Comparison of ENCODE assay signal across 17 cellular contexts in the genomic region with DNA sequence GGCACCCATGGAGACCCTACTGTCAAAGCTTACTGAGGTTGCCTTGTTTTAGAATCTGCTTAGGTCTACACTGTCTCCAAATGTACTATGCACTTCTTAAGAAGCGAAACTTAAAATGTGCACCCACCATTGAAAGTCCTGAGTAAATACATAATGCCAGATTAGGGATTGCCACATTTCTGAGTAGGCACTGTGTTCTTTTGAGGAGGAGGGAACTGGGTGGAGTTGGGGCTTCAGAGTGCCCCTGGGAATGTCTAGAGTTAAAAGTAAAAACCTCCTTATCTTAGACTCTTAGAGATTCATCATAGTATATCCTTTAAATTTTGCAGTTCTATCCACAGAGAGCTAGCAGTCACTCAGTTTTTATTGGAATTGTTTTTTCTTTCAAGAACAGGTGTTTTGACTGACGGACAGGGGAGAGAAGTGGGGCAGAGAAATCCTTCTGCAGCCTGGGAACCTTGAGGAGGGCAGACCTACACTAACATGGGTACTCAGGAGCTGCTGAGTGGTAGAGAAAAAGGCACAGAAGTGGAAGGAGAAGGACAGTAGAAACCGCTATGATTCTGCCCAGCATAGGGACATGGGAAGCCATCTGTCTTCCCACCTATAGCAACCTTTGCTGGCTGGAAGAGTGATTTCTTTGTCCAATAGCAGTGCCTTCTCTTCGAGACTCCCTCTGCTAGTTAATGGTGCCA. TPM values are rescaled to one million over a fixed set of nuclear protein-coding genes. Genes with fewer than 3 reads are reported as not detected.
DNase-seq lines count a peak whose midpoint lies in the region; ATAC-seq and TF ChIP-seq lines count a peak whose summit lies in the region.
"Had no signal": no experiment of that assay in that cellular context is flagged by ENCODE, and none has a peak within 500 bp of the region (broad histone marks: within the 10 kb centered on the region; RNA-seq: fewer than 3 reads in every experiment).

No MANE protein-coding gene starts in this region.

- H3K4me1 ChIP-seq in Peyer's patch (no peaks in the 10 kb centered on the region), colonic mucosa (no peaks in the 10 kb centered on the region), mucosa of stomach (ENCODE audit: control insufficient read depth, insufficient read depth, low read length) (peaks cover 10% of the 10 kb centered on the region), heart right ventricle (peaks cover 0 to 12% (median 0%) of the 10 kb centered on the region in 9 donors)

- H3K4me3 ChIP-seq in Peyer's patch: no peak overlapping the region
- no peak overlapping the region for H3K4me3 ChIP-seq in colonic mucosa
- H3K4me3 ChIP-seq in mucosa of stomach (ENCODE audit: low read length): no peak overlapping the region
- no peak overlapping the region for H3K4me3 ChIP-seq in heart right ventricle
- H3K4me3 ChIP-seq: SJCRH30 had no signal

- POLR2A ChIA-PET in activated CD4-positive, alpha-beta T cell treated with anti-CD3 and anti-CD28 coated beads for 36 hours (lab: Charles Lee): interaction anchor here (0.7 kb wide), 1 partner anchor 1319 kb away, joined by 3 read pairs; no protein-coding TSS in a partner anchor

- peaks cover 4% of the 10 kb centered on the region for H3K4me1 Mint-ChIP-seq in activated CD4-positive, alpha-beta T cell treated with anti-CD3 and anti-CD28 coated beads for 36 hours
- H3K4me1 Mint-ChIP-seq in activated T-helper 1 cell treated with anti-CD3 and anti-CD28 coated beads, Interleukin-12 subunit alpha, Interleukin-12 subunit beta, Interleukin-2, Interleukin-4 antibody, amounts not matched to agents 30 ng/mL and 10 ng/mL and 1 ng/mL, durations not matched to agents 14 hours and 24 hours and 36 hours (ENCODE audit: low read depth): peaks cover 13% of the 10 kb centered on the region

- WGBS in heart right ventricle, 2 donors: 88 to 96% methylated on average over 4 of the region's 4 CpGs

- no peak for TF ChIP-seq POLR2A in Peyer's patch (IDR thresholded peaks at IDR 0.05)

- H3K9ac ChIP-seq in colonic mucosa (ENCODE audit: low read depth in 2 of 2, low read length in 2 of 2) (no peak overlapping the region), mucosa of stomach (ENCODE audit: low read length) (peak overlapping the region; percentile 13)

- H3K9me3 ChIP-seq in Peyer's patch: no peaks in the 10 kb centered on the region
- H3K9me3 ChIP-seq in colonic mucosa: no peaks in the 10 kb centered on the region
- H3K9me3 ChIP-seq in mucosa of stomach (ENCODE audit: control insufficient read depth, low read length): no peaks in the 10 kb centered on the region
- no peaks in the 10 kb centered on the region for H3K9me3 ChIP-seq in heart right ventricle
- H3K9me3 ChIP-seq: neutrophil, SJCRH30 had no signal

- TF ChIP-seq CTCF in Peyer's patch (IDR thresholded peaks at IDR 0.05) (no peak), colonic mucosa (IDR thresholded peaks at IDR 0.05) (no peak), heart right ventricle (IDR thresholded peaks at IDR 0.05) (no peak)

- H3K27ac ChIP-seq in Peyer's patch (peak overlapping the region in 3 of 4 donors; percentile 25 to 84 (median 65)), colonic mucosa (peak overlapping the region; percentile 28), temporal lobe (ENCODE audit: low read depth, low read length) (peak overlapping the region; percentile 47), heart right ventricle (peak overlapping the region in 2 of 10 donors; percentile 17 to 62)
- H3K27ac ChIP-seq: neutrophil, SJCRH30 had no signal

- CTCF ChIA-PET in activated CD4-positive, alpha-beta T cell treated with anti-CD3 and anti-CD28 coated beads for 36 hours (lab: Charles Lee): interaction anchor here (0.6 to 1.9 kb wide), 4 partner anchors 10 to 159 kb away, joined by 3 to 10 read pairs (median 5); no protein-coding TSS in a partner anchor

- no peaks in the 10 kb centered on the region for H3K36me3 ChIP-seq in Peyer's patch
- no peaks in the 10 kb centered on the region for H3K36me3 ChIP-seq in colonic mucosa
- H3K36me3 ChIP-seq in mucosa of stomach (ENCODE audit: control insufficient read depth, insufficient read depth, low read length): no peaks in the 10 kb centered on the region
- no peaks in the 10 kb centered on the region for H3K36me3 ChIP-seq in heart right ventricle
- H3K36me3 ChIP-seq: neutrophil, SJCRH30 had no signal

- no peak overlapping the region for H3K4me3 Mint-ChIP-seq in activated CD4-positive, alpha-beta T cell treated with anti-CD3 and anti-CD28 coated beads for 36 hours
- no peak overlapping the region for H3K4me3 Mint-ChIP-seq in activated T-helper 1 cell treated with anti-CD3 and anti-CD28 coated beads, Interleukin-12 subunit alpha, Interleukin-12 subunit beta, Interleukin-2, Interleukin-4 antibody, amounts not matched to agents 30 ng/mL and 10 ng/mL and 1 ng/mL, durations not matched to agents 14 hours and 24 hours and 36 hours
- H3K4me3 Mint-ChIP-seq: CD14-positive monocyte had no signal

- intact Hi-C loops in colonic mucosa (cut with DNase I) (no loop called here), heart right ventricle (cut with DNase I) (no loop called here)
- intact Hi-C loops in activated CD4-positive, alpha-beta T cell treated with anti-CD3 and anti-CD28 coated beads for 36 hours (cut with DNase I, micrococcal nuclease): no loop called here
- intact Hi-C loops in activated T-helper 1 cell treated with anti-CD3 and anti-CD28 coated beads, Interleukin-12 subunit alpha, Interleukin-12 subunit beta, Interleukin-2, Interleukin-4 antibody, amounts not matched to agents 30 ng/mL and 10 ng/mL and 1 ng/mL, durations not matched to agents 14 hours and 24 hours and 36 hours (cut with micrococcal nuclease): no loop called here

- H3K27me3 ChIP-seq in Peyer's patch (no peaks in the 10 kb centered on the region), colonic mucosa (no peaks in the 10 kb centered on the region), mucosa of stomach (ENCODE audit: control insufficient read depth, insufficient read depth, low read length) (no peaks in the 10 kb centered on the region), heart right ventricle (no peaks in the 10 kb centered on the region)
- H3K27me3 ChIP-seq: neutrophil, SJCRH30 had no signal

- H3K36me3 Mint-ChIP-seq in activated CD4-positive, alpha-beta T cell treated with anti-CD3 and anti-CD28 coated beads for 36 hours (ENCODE audit: low read depth): no peaks in the 10 kb centered on the region
- H3K36me3 Mint-ChIP-seq in activated T-helper 1 cell treated with anti-CD3 and anti-CD28 coated beads, Interleukin-12 subunit alpha, Interleukin-12 subunit beta, Interleukin-2, Interleukin-4 antibody, amounts not matched to agents 30 ng/mL and 10 ng/mL and 1 ng/mL, durations not matched to agents 14 hours and 24 hours and 36 hours (ENCODE audit: low read depth): peaks cover 1% of the 10 kb centered on the region
- H3K36me3 Mint-ChIP-seq: CD14-positive monocyte had no signal

- no peak overlapping the region for H3K27ac Mint-ChIP-seq in activated CD4-positive, alpha-beta T cell treated with anti-CD3 and anti-CD28 coated beads for 36 hours
- no peak overlapping the region for H3K27ac Mint-ChIP-seq in activated T-helper 1 cell treated with anti-CD3 and anti-CD28 coated beads, Interleukin-12 subunit alpha, Interleukin-12 subunit beta, Interleukin-2, Interleukin-4 antibody, amounts not matched to agents 30 ng/mL and 10 ng/mL and 1 ng/mL, durations not matched to agents 14 hours and 24 hours and 36 hours

- DNase-seq in Peyer's patch: no peak
- no peak for DNase-seq in colonic mucosa
- no peak for DNase-seq in activated CD4-positive, alpha-beta T cell treated with anti-CD3 and anti-CD28 coated beads for 36 hours
- no peak for DNase-seq in activated T-helper 1 cell treated with anti-CD3 and anti-CD28 coated beads, Interleukin-12 subunit alpha, Interleukin-12 subunit beta, Interleukin-2, Interleukin-4 antibody, amounts not matched to agents 30 ng/mL and 10 ng/mL and 1 ng/mL, durations not matched to agents 14 hours and 24 hours and 36 hours (ENCODE audit: low spot score)
- no peak for DNase-seq in heart right ventricle
- DNase-seq: activated CD4-positive, CD25-positive, alpha-beta regulatory T cell treated with anti-CD3 and anti-CD28 coated beads, Interleukin-2, amount 50 U/mL, for 72 hours; activated T-cell treated with anti-CD3 and anti-CD28 coated beads, Interleukin-2, amount 50 U/mL, for 48 hours; GDM1; NCI-H1436 treated with DMSO at 0.1 percent for 48 hours; NCI-H82; SJCRH30; stimulated activated CD4-positive, alpha-beta T cell treated with anti-CD3 and anti-CD28 coated beads, Interleukin-2, amount 100 ng/mL, for 24 hours had no signal

- no peaks in the 10 kb centered on the region for H3K27me3 Mint-ChIP-seq in activated CD4-positive, alpha-beta T cell treated with anti-CD3 and anti-CD28 coated beads for 36 hours
- peaks cover 6% of the 10 kb centered on the region for H3K27me3 Mint-ChIP-seq in activated T-helper 1 cell treated with anti-CD3 and anti-CD28 coated beads, Interleukin-12 subunit alpha, Interleukin-12 subunit beta, Interleukin-2, Interleukin-4 antibody, amounts not matched to agents 30 ng/mL and 10 ng/mL and 1 ng/mL, durations not matched to agents 14 hours and 24 hours and 36 hours (ENCODE audit: insufficient read depth)

- ATAC-seq in GM19324 (IDR thresholded peaks at IDR 0.05; ENCODE audit: low FRiP score, unreplicated experiment): no peak
- no peak for ATAC-seq in activated CD4-positive, alpha-beta T cell treated with anti-CD3 and anti-CD28 coated beads for 36 hours
- ATAC-seq in heart right ventricle: no peak

- H3K9me3 Mint-ChIP-seq in activated CD4-positive, alpha-beta T cell treated with anti-CD3 and anti-CD28 coated beads for 36 hours (ENCODE audit: low read depth): no peaks in the 10 kb centered on the region
- no peaks in the 10 kb centered on the region for H3K9me3 Mint-ChIP-seq in activated T-helper 1 cell treated with anti-CD3 and anti-CD28 coated beads, Interleukin-12 subunit alpha, Interleukin-12 subunit beta, Interleukin-2, Interleukin-4 antibody, amounts not matched to agents 30 ng/mL and 10 ng/mL and 1 ng/mL, durations not matched to agents 14 hours and 24 hours and 36 hours

RNA-seq across cellular contexts. Expression of a gene that starts 33.4 kb away (rescaled TPM):
- total RNA-seq in Peyer's patch: 100 to 1,000 TPM; 109 to 197 (median 183) TPM
- 100 to 1,000 TPM; 194 TPM for total RNA-seq in colonic mucosa
- total RNA-seq in temporal lobe: 12.3 TPM
- total RNA-seq in activated CD4-positive, alpha-beta T cell treated with anti-CD3 and anti-CD28 coated beads for 36 hours: 100 to 1,000 TPM; 186 to 207 TPM
- total RNA-seq in activated T-helper 1 cell treated with anti-CD3 and anti-CD28 coated beads, Interleukin-12 subunit alpha, Interleukin-12 subunit beta, Interleukin-2, Interleukin-4 antibody, amounts not matched to agents 30 ng/mL and 10 ng/mL and 1 ng/mL, durations not matched to agents 14 hours and 24 hours and 36 hours: 595 and 619 TPM in 2 replicates
- total RNA-seq in heart right ventricle: 10 to 100 TPM; 38.1 to 95.7 (median 72.7) TPM
- 10 to 100 TPM; 32.5 to 57.9 TPM for polyA plus RNA-seq in heart right ventricle
